Comparison of ENCODE assay signal across 22 cellular contexts in the genomic region with DNA sequence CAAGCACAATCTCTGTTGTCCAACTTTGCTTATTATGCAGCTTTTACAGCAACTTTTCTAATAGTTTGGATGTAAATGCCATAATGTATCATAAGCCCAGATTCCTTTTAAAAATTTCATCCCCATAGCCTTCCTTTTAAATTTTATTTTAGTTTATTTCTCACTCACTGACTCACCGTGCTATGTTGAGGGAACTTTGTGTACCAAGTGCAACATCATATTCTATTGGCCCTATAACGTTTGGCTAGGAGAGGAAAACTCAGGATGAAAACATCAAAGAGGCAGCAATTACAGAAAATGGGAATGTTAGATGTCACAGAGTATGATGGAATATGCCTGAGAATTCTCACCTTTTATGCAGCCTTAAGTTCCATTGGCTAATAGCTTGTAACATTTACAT.
"Had no signal": no experiment of that assay in that cellular context is flagged by ENCODE, and none has a peak within 500 bp of the region (broad histone marks: within the 10 kb centered on the region; RNA-seq: fewer than 3 reads in every experiment).

No MANE protein-coding gene starts in this region.

- H3K36me3 ChIP-seq: SJSA1 had no signal

- DNase-seq: activated CD4-positive, alpha-beta T cell treated with anti-CD3 and anti-CD28 coated beads, Interleukin-2, amount 10 ng/mL, durations not matched to agents 24 days and 14 days; activated CD4-positive, alpha-beta T cell treated with anti-CD3 and anti-CD28 coated beads, Interleukin-2, amount 50 U/mL, for 48 hours; activated CD4-positive, CD25-positive, alpha-beta regulatory T cell treated with anti-CD3 and anti-CD28 coated beads, Interleukin-2, amount 50 U/mL, for 72 hours; activated CD8-positive, alpha-beta memory T cell treated with anti-CD3 and anti-CD28 coated beads, Interleukin-2, amount 10 ng/mL, durations not matched to agents 7 days and 5 days; activated effector memory CD4-positive, alpha-beta T cell treated with Interleukin-2 at 50 U/mL for 16 hours; activated naive CD4-positive, alpha-beta T cell; activated T-cell treated with anti-CD3 and anti-CD28 coated beads, Interleukin-2, amount 50 U/mL, for 24 hours; aorta; body of pancreas; NCI-H1048; NCI-H1930; NCI-H2171; NCI-H2227 treated with DMSO at 0.1 percent for 48 hours; NCI-H446 treated with DMSO at 0.1 percent for 48 hours; NCI-H524 treated with DMSO at 0.1 percent for 48 hours; NCI-H748 treated with DMSO at 0.1 percent for 48 hours; SHP77; SW 1271 had no signal

- H3K9me3 ChIP-seq: body of pancreas, SJSA1 had no signal

- H3K27ac ChIP-seq: body of pancreas, SJSA1 had no signal

- H3K4me3 ChIP-seq: body of pancreas, SJSA1 had no signal

- H3K27me3 ChIP-seq: body of pancreas, SJSA1 had no signal

- ATAC-seq: activated CD8-positive, alpha-beta memory T cell treated with anti-CD3 and anti-CD28 coated beads, Interleukin-2, amount 10 ng/mL, durations not matched to agents 7 days and 5 days; body of pancreas; Panc1; SK-N-SH treated with all-trans-retinoic acid at 6 μM for 48 hours; WTC11 had no signal

- H3K4me1 ChIP-seq: body of pancreas, SJSA1 had no signal
